Comparison of ENCODE assay signal across 26 cellular contexts in genomic region chr3:139948898-139949297, GRCh38. TPM values are rescaled to one million over a fixed set of nuclear protein-coding genes. Genes with fewer than 3 reads are reported as not detected.
"Had no signal": no experiment of that assay in that cellular context is flagged by ENCODE, and none has a peak within 500 bp of the region (broad histone marks: within the 10 kb centered on the region; RNA-seq: fewer than 3 reads in every experiment).

No MANE protein-coding gene starts in this region.

- H3K9me3 Mint-ChIP-seq: memory B cell; natural killer cell treated with Interleukin-12 subunit alpha and Interleukin-12 subunit beta and Interleukin-15 and Interleukin-18, amount 100 ng/mL, for 72 hours; neural crest cell had no signal

- FAIRE-seq: endometrium, frontal cortex, kidney had no signal

- H3K4me3 ChIP-seq: lung, prostate gland, right atrium auricular region, smooth muscle cell, suprapubic skin, transverse colon, vagina had no signal

- H3K79me2 ChIP-seq: parathyroid adenoma had no signal

- H3K27me3 Mint-ChIP-seq: memory B cell had no signal

- H3K36me3 ChIP-seq: neutrophil, prostate gland, right atrium auricular region, suprapubic skin, transverse colon, vagina had no signal

- H2AFZ ChIP-seq: parathyroid adenoma had no signal

- H3K4me1 ChIP-seq: parathyroid adenoma, prostate gland, right atrium auricular region, suprapubic skin, transverse colon, vagina had no signal

- H3K4me2 ChIP-seq: smooth muscle cell had no signal

- H3K4me1 Mint-ChIP-seq: memory B cell had no signal

- DNase-seq: cortex of kidney; effector memory CD8-positive, alpha-beta T cell; erythroblast; kidney; stimulated activated CD4-positive, alpha-beta T cell treated with anti-CD3 and anti-CD28 coated beads, Interleukin-12 subunit alpha, Interleukin-12 subunit beta, amount 100 ng/mL, for 4 hours; stimulated activated CD4-positive, alpha-beta T cell treated with anti-CD3 and anti-CD28 coated beads, Interleukin-1b, Interleukin-23, amount 100 ng/mL, for 48 hours; stimulated activated CD4-positive, alpha-beta T cell treated with anti-CD3 and anti-CD28 coated beads, Interleukin-4, amount 100 ng/mL, for 1 hour; stimulated activated CD8-positive, alpha-beta memory T cell treated with anti-CD3 and anti-CD28 coated beads, Interleukin-4, amount 100 ng/mL, for 48 hours; stimulated activated naive CD4-positive, alpha-beta T cell treated with Interleukin-2 at 50 U/mL for 16 hours; transverse colon had no signal

- H3K9ac ChIP-seq: parathyroid adenoma had no signal

- ATAC-seq: effector memory CD8-positive, alpha-beta T cell; left lobe of liver; sciatic nerve had no signal

- H3K36me3 Mint-ChIP-seq: memory B cell; natural killer cell treated with Interleukin-12 subunit alpha and Interleukin-12 subunit beta and Interleukin-15 and Interleukin-18, amount 100 ng/mL, for 72 hours had no signal

- H3K9me3 ChIP-seq: neutrophil, prostate gland, right atrium auricular region, suprapubic skin, transverse colon, vagina had no signal

- H3K27me3 ChIP-seq: right atrium auricular region, suprapubic skin, transverse colon, vagina had no signal

- H3K4me3 Mint-ChIP-seq: effector memory CD8-positive, alpha-beta T cell; memory B cell; natural killer cell treated with Interleukin-12 subunit alpha and Interleukin-12 subunit beta and Interleukin-15 and Interleukin-18, amount 100 ng/mL, for 72 hours; neural crest cell had no signal

- H3K27ac Mint-ChIP-seq: effector memory CD8-positive, alpha-beta T cell; memory B cell; natural killer cell treated with Interleukin-12 subunit alpha and Interleukin-12 subunit beta and Interleukin-15 and Interleukin-18, amount 100 ng/mL, for 72 hours had no signal

- H3K27ac ChIP-seq: neutrophil, parathyroid adenoma, prostate gland, right atrium auricular region, suprapubic skin, transverse colon, vagina had no signal

RNA-seq across cellular contexts. Expression of gene CLSTN2, which starts 13.9 kb away (rescaled TPM):
- total RNA-seq: mononuclear cell; natural killer cell treated with Interleukin-12 subunit alpha and Interleukin-12 subunit beta and Interleukin-15 and Interleukin-18, amount 100 ng/mL, for 72 hours had no signal
